In the genomic region with DNA sequence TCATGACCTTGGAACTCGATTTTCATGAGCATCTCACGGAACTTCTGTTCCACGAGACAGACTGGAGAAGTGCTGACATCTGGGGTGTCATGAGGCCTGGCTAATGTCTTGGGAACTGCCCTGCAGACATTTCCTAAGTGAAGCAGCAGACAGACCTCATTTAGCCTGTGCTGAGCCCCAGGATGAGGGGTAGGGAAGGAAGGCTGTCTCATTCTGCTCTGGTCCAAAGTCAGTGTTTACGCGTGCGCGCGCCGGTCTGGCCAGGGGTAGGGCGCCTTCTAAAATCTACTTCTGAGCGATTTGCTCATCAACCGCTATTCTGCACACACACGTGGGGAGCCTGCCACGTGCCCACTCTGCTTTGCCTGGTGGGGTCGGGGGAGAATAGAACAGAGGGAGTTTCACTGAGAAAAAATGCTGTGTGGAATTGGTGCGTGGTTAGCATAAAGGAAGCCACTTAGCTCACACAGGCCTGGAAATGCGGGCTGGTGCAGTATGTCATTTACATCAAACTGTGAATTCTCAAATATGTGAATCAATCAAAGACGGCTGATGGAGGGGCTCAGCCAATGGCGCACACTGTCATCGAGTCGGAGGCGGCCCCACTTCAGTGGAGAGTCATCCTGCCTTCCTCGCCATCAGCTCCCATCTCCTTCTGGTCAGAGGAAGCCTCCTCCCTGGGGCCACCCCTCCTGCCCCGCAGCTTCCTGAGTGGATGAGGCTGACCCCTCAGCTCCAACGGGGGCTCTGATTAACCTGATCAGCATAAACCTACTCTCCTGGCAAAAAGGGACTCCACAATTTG, we compare ENCODE assay signal across 1 cellular context.
TF ChIP-seq lines count a peak whose summit lies in the region.

No MANE protein-coding gene starts in this region.

TF ChIP-seq in H1, 55 proteins besides CTCF, POLR2A, EP300 and RAD21:
- TF ChIP-seq RNF2 (IDR thresholded peaks at IDR 0.05; ENCODE audit: borderline replicate concordance, low read depth, low read length, missing control alignments, poor library complexity, severe bottlenecking) (no peak), CREB1 (IDR thresholded peaks at IDR 0.05) (no peak)
